14 cellular contexts compared by ENCODE assay signal in genomic region chr22:32761251-32761903, GRCh38. TPM values are rescaled to one million over a fixed set of nuclear protein-coding genes. Genes with fewer than 3 reads are reported as not detected.
DNase-seq lines count a peak whose midpoint lies in the region; ATAC-seq and TF ChIP-seq lines count a peak whose summit lies in the region.
"Had no signal": no experiment of that assay in that cellular context is flagged by ENCODE, and none has a peak within 500 bp of the region (broad histone marks: within the 10 kb centered on the region; RNA-seq: fewer than 3 reads in every experiment).

No MANE protein-coding gene starts in this region.

- no peak overlapping the region for H2AFZ ChIP-seq in mammary epithelial cell (ENCODE audit: low read depth, low read length)

- no peaks in the 10 kb centered on the region for H3K36me3 ChIP-seq in breast epithelium
- H3K36me3 ChIP-seq in mammary epithelial cell (ENCODE audit: insufficient read depth, low read length), result no peaks in the 10 kb centered on the region
- H3K36me3 ChIP-seq in upper lobe of right lung, result no peaks in the 10 kb centered on the region

- H3K9me3 ChIP-seq in breast epithelium (no peaks in the 10 kb centered on the region), mammary epithelial cell (replicated peaks; ENCODE audit: insufficient read depth, low read length) (no peaks in the 10 kb centered on the region), upper lobe of right lung (no peaks in the 10 kb centered on the region)

- H3K27ac ChIP-seq in breast epithelium (peak overlapping the region; percentile 40 to 73), mammary epithelial cell (ENCODE audit: insufficient read depth, low read depth, low read length) (no peak overlapping the region), upper lobe of right lung (peak overlapping the region; percentile 63)
- H3K27ac ChIP-seq: 22Rv1 had no signal

- no peak overlapping the region for H3K9ac ChIP-seq in mammary epithelial cell (ENCODE audit: insufficient read depth, low read length)

- DNase-seq in breast epithelium (ENCODE audit: low spot score in 2 of 2), result no peak
- no peak for DNase-seq in mammary epithelial cell
- peak; percentile 58 for DNase-seq in choroid plexus epithelial cell (ENCODE audit: low read depth)
- DNase-seq in myocyte (ENCODE audit: low read depth), result peak; percentile 57
- DNase-seq in upper lobe of right lung, result no peak
- DNase-seq in NCI-H2196 treated with DMSO at 0.1 percent for 48 hours (lab: John Stamatoyannopoulos, UW; ENCODE audit: unreplicated experiment), result no peak
- DNase-seq in NCI-H82 (lab: John Stamatoyannopoulos, UW), result no peak
- DNase-seq: activated naive CD4-positive, alpha-beta T cell treated with Interleukin-2 at 50 U/mL for 16 hours; COR-L47; naive B cell; NCI-H69 had no signal

- no peak for TF ChIP-seq CTCF in breast epithelium (IDR thresholded peaks at IDR 0.05)
- TF ChIP-seq CTCF in mammary epithelial cell (conservative IDR thresholded peaks at IDR 0.05 in 1 of 2, IDR thresholded peaks at IDR 0.05 in 1 of 2; ENCODE audit: extremely low read depth in 1 of 2, insufficient read depth in 1 of 2, low read depth in 1 of 2, low read length in 2 of 2), result no peak
- TF ChIP-seq CTCF in choroid plexus epithelial cell (conservative IDR thresholded peaks at IDR 0.05; ENCODE audit: low read depth, low read length), result no peak
- TF ChIP-seq CTCF in upper lobe of right lung (IDR thresholded peaks at IDR 0.05), result no peak

- H3K4me1 ChIP-seq in breast epithelium, result peaks cover 0 to 3% of the 10 kb centered on the region in 2 donors
- peaks cover 3% of the 10 kb centered on the region for H3K4me1 ChIP-seq in mammary epithelial cell (ENCODE audit: insufficient read depth, low read length)
- H3K4me1 ChIP-seq in upper lobe of right lung, result peaks cover 34% of the 10 kb centered on the region

- ATAC-seq in upper lobe of right lung, result peak; percentile 44
- ATAC-seq in GM21390 (IDR thresholded peaks at IDR 0.05; ENCODE audit: unreplicated experiment), result no peak
- ATAC-seq: K562 had no signal

- no peak overlapping the region for H3K4me3 ChIP-seq in breast epithelium
- no peak overlapping the region for H3K4me3 ChIP-seq in mammary epithelial cell (replicated peaks in 1 of 3; ENCODE audit: insufficient read depth in 1 of 3, low read depth in 2 of 3, low read length in 3 of 3)
- no peak overlapping the region for H3K4me3 ChIP-seq in choroid plexus epithelial cell (ENCODE audit: low read depth, low read length)
- no peak overlapping the region for H3K4me3 ChIP-seq in upper lobe of right lung
- H3K4me3 ChIP-seq: K562 had no signal

- no peaks in the 10 kb centered on the region for H3K79me2 ChIP-seq in mammary epithelial cell (ENCODE audit: insufficient read depth, low read length)

- 99% methylated on average over 8 of the region's 9 CpGs for WGBS in mammary epithelial cell (ENCODE audit: low coverage, missing lambda C conversion rate)

- dilution Hi-C loops in mammary epithelial cell (cut with HindIII; ENCODE audit: low sequenced_read_pairs), result no loop called here

- no peak for TF ChIP-seq POLR2A in breast epithelium (IDR thresholded peaks at IDR 0.05)

- H3K4me2 ChIP-seq in mammary epithelial cell (ENCODE audit: insufficient read depth, low read depth, low read length), result no peak overlapping the region

- in situ Hi-C loops in mammary epithelial cell (cut with MboI; ENCODE audit: low sequenced_read_pairs in 2 of 2), result no loop called here

- H3K27me3 ChIP-seq in breast epithelium, result no peaks in the 10 kb centered on the region
- no peaks in the 10 kb centered on the region for H3K27me3 ChIP-seq in mammary epithelial cell (ENCODE audit: insufficient read depth, low read length)
- no peaks in the 10 kb centered on the region for H3K27me3 ChIP-seq in upper lobe of right lung

- intact Hi-C loops in breast epithelium (cut with DNase I; ENCODE audit: low total_unique reads) (no loop called here), mammary epithelial cell (cut with micrococcal nuclease) (loop anchor here (5.0 kb wide), 1 partner anchor 64 kb away; no protein-coding TSS in a partner anchor), upper lobe of right lung (cut with DNase I) (no loop called here)

- CTCF ChIA-PET in mammary epithelial cell (lab: Charles Lee; ENCODE audit: low non-redundant PET), result no interaction called here

- BruUV-seq in mammary epithelial cell (replicated peaks; lab: Mats Ljungman, UMichigan), result no TSS peak

- no peaks in the 10 kb centered on the region for H4K20me1 ChIP-seq in mammary epithelial cell (ENCODE audit: insufficient read depth, low read length)

RNA-seq across cellular contexts. Expression of gene TIMP3, which starts 40.1 kb away (rescaled TPM):
- total RNA-seq in breast epithelium, result 1,000 to 10,000 TPM in 1 of 3 donors, 100 to 1,000 TPM in 2; 269 to 1,246 (median 290) TPM
- 100 to 1,000 TPM; 118 to 521 TPM for total RNA-seq in mammary epithelial cell
- 105 TPM for polyA plus RNA-seq in mammary epithelial cell
- 154 TPM for polyA minus RNA-seq in mammary epithelial cell
- 4.0 and 5.2 TPM in 2 replicates for total RNA-seq in myocyte
- polyA plus RNA-seq in myocyte (2012), result 1,125 TPM
- total RNA-seq in upper lobe of right lung, result 749 TPM

Comparison
In these comparisons a context has a peak if more than half of its experiments do, and no peak if none do; other contexts are left out.
1. DNase-seq: peak in choroid plexus epithelial cell (single experiment) and myocyte (single experiment); none in breast epithelium (0 of 2), mammary epithelial cell (single experiment), upper lobe of right lung (single experiment), NCI-H2196 treated with DMSO at 0.1 percent for 48 hours (single experiment) and NCI-H82 (single experiment).
2. RNA of gene TIMP3, which starts 40.1 kb away (total RNA-seq): 749 TPM in upper lobe of right lung (single experiment), 118 to 521 TPM in mammary epithelial cell and 269 to 1,246 TPM in breast epithelium; 4.0 to 5.2 TPM in myocyte; every median in the first group is over 10 times any median in the second.